Comparison of ENCODE assay signal across 30 cellular contexts in the genomic region with DNA sequence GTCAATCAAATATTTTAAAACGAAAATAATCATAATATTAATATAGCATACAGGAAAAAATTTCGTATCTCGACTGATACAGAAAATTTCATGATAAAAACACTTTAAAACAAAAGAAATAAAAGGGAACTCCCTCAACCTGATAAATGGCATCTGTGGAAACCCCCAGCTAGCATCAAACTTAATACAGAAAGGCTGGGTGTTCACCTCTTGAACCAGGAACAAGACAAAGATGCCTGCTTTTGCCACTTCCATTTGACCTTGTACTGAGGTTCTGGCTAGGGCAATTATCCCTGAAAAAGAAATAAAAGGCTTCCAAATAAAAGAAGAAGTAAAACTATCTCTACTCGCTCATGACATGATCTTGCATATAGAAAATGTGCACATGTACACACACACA. TPM values are rescaled to one million over a fixed set of nuclear protein-coding genes. Genes with fewer than 3 reads are reported as not detected.
"Had no signal": no experiment of that assay in that cellular context is flagged by ENCODE, and none has a peak within 500 bp of the region (broad histone marks: within the 10 kb centered on the region; RNA-seq: fewer than 3 reads in every experiment).

No MANE protein-coding gene starts in this region.

- H3K27me3 ChIP-seq: body of pancreas had no signal

- H3K4me3 Mint-ChIP-seq: activated CD4-positive, alpha-beta T cell treated with anti-CD3 and anti-CD28 coated beads, Interleukin-2, amount 10 ng/mL, durations not matched to agents 7 days and 5 days; activated CD8-positive, alpha-beta T cell treated with anti-CD3 and anti-CD28 coated beads, Interleukin-2, amount 10 ng/mL, durations not matched to agents 7 days and 5 days; activated naive CD8-positive, alpha-beta T cell treated with anti-CD3 and anti-CD28 coated beads, Interleukin-2, amount 50 U/mL, for 24 hours; activated T-helper 1 cell treated with anti-CD3 and anti-CD28 coated beads, Interleukin-12 subunit alpha, Interleukin-12 subunit beta, Interleukin-2, Interleukin-4 antibody, amounts not matched to agents 30 ng/mL and 10 ng/mL and 1 ng/mL, durations not matched to agents 14 hours and 24 hours and 36 hours; dendritic cell treated with granulocyte-macrophage colony-stimulating factor and Interleukin-4, amounts not matched to agents 40 ng/mL and 50 ng/mL, for 4 days; stimulated activated naive CD8-positive, alpha-beta T cell treated with anti-CD3 and anti-CD28 coated beads, Interleukin-15, Interleukin-2, amounts not matched to agents 100 ng/mL and 50 ng/mL, for 24 hours had no signal

- H3K9ac ChIP-seq: parathyroid adenoma had no signal

- H3K9me3 ChIP-seq: body of pancreas, mucosa of descending colon, tibial nerve had no signal

- ATAC-seq: activated CD8-positive, alpha-beta T cell treated with anti-CD3 and anti-CD28 coated beads, Interleukin-2, amount 10 ng/mL, durations not matched to agents 7 days and 5 days; activated naive CD8-positive, alpha-beta T cell treated with anti-CD3 and anti-CD28 coated beads, Interleukin-2, amount 50 U/mL, for 24 hours; body of pancreas; heart left ventricle; left cardiac atrium; mucosa of descending colon; right cardiac atrium had no signal

- H3K9me3 Mint-ChIP-seq: activated naive CD8-positive, alpha-beta T cell treated with anti-CD3 and anti-CD28 coated beads, Interleukin-2, amount 50 U/mL, for 24 hours; activated T-helper 1 cell treated with anti-CD3 and anti-CD28 coated beads, Interleukin-12 subunit alpha, Interleukin-12 subunit beta, Interleukin-2, Interleukin-4 antibody, amounts not matched to agents 30 ng/mL and 10 ng/mL and 1 ng/mL, durations not matched to agents 14 hours and 24 hours and 36 hours; dendritic cell treated with granulocyte-macrophage colony-stimulating factor and Interleukin-4, amounts not matched to agents 40 ng/mL and 50 ng/mL, for 4 days; stimulated activated naive CD8-positive, alpha-beta T cell treated with anti-CD3 and anti-CD28 coated beads, Interleukin-15, Interleukin-2, amounts not matched to agents 100 ng/mL and 50 ng/mL, for 24 hours had no signal

- H3K27ac Mint-ChIP-seq: activated CD4-positive, alpha-beta T cell treated with anti-CD3 and anti-CD28 coated beads, Interleukin-2, amount 10 ng/mL, durations not matched to agents 7 days and 5 days; activated CD8-positive, alpha-beta T cell treated with anti-CD3 and anti-CD28 coated beads, Interleukin-2, amount 10 ng/mL, durations not matched to agents 7 days and 5 days; activated naive CD8-positive, alpha-beta T cell treated with anti-CD3 and anti-CD28 coated beads, Interleukin-2, amount 50 U/mL, for 24 hours; activated T-helper 1 cell treated with anti-CD3 and anti-CD28 coated beads, Interleukin-12 subunit alpha, Interleukin-12 subunit beta, Interleukin-2, Interleukin-4 antibody, amounts not matched to agents 30 ng/mL and 10 ng/mL and 1 ng/mL, durations not matched to agents 14 hours and 24 hours and 36 hours; dendritic cell treated with granulocyte-macrophage colony-stimulating factor and Interleukin-4, amounts not matched to agents 40 ng/mL and 50 ng/mL, for 4 days; stimulated activated naive CD8-positive, alpha-beta T cell treated with anti-CD3 and anti-CD28 coated beads, Interleukin-15, Interleukin-2, amounts not matched to agents 100 ng/mL and 50 ng/mL, for 24 hours had no signal

- H3K36me3 ChIP-seq: heart left ventricle, tibial nerve had no signal

- H2AFZ ChIP-seq: parathyroid adenoma had no signal

- H3K27ac ChIP-seq: body of pancreas, heart left ventricle, parathyroid adenoma, tibial nerve had no signal

- H3K4me3 ChIP-seq: body of pancreas, heart left ventricle, mucosa of descending colon, tibial nerve had no signal

- H3K79me2 ChIP-seq: parathyroid adenoma had no signal

- DNase-seq: activated CD4-positive, alpha-beta T cell treated with anti-CD3 and anti-CD28 coated beads, Interleukin-2, amount 10 ng/mL, durations not matched to agents 7 days and 5 days; activated CD4-positive, CD25-positive, alpha-beta regulatory T cell treated with anti-CD3 and anti-CD28 coated beads, Interleukin-2, amount 50 U/mL, for 72 hours; activated CD8-positive, alpha-beta T cell treated with anti-CD3 and anti-CD28 coated beads, Interleukin-2, amount 10 ng/mL, durations not matched to agents 7 days and 5 days; activated gamma-delta T cell; activated naive CD4-positive, alpha-beta T cell treated with anti-CD3 and anti-CD28 coated beads, Interleukin-2, amount 50 U/mL, for 16 hours; activated naive CD8-positive, alpha-beta T cell treated with anti-CD3 and anti-CD28 coated beads, Interleukin-2, amount 50 U/mL, for 24 hours; body of pancreas; effector CD4-positive, alpha-beta T cell; heart left ventricle; islet precursor cell; left cardiac atrium; mesendoderm; mucosa of descending colon; nucleus accumbens; right cardiac atrium; stimulated activated CD4-positive, alpha-beta T cell treated with anti-CD3 and anti-CD28 coated beads, Interleukin-12 subunit alpha, Interleukin-12 subunit beta, amount 100 ng/mL, for 4 hours; stimulated activated CD4-positive, alpha-beta T cell treated with anti-CD3 and anti-CD28 coated beads, Interleukin-4, amount 100 ng/mL, for 4 hours; substantia nigra had no signal

RNA-seq across cellular contexts. Expression of gene ALOX5, which starts 2.5 kb away (rescaled TPM):
- total RNA-seq: fibroblast of villous mesenchyme had no signal
- polyA plus RNA-seq: neural cell had no signal

RNA-seq across cellular contexts. Expression of gene OR13A1, which starts 56.1 kb away (rescaled TPM):
- total RNA-seq: activated CD8-positive, alpha-beta T cell treated with anti-CD3 and anti-CD28 coated beads, Interleukin-2, amount 10 ng/mL, durations not matched to agents 7 days and 5 days; activated T-helper 1 cell treated with anti-CD3 and anti-CD28 coated beads, Interleukin-12 subunit alpha, Interleukin-12 subunit beta, Interleukin-2, Interleukin-4 antibody, amounts not matched to agents 30 ng/mL and 10 ng/mL and 1 ng/mL, durations not matched to agents 14 hours and 24 hours and 36 hours; body of pancreas; cardiac septum; epithelial cell of proximal tubule; fibroblast of villous mesenchyme; left cardiac atrium; mucosa of descending colon; pulmonary artery endothelial cell; right cardiac atrium; skeletal muscle tissue; tibial nerve had no signal
- polyA plus RNA-seq: liver, right cardiac atrium had no signal
